ENCODE assay signal across 1 cellular context in genomic region chr17:4834621-4835020, GRCh38.
TF ChIP-seq lines count a peak whose summit lies in the region.

No MANE protein-coding gene starts in this region.

TF ChIP-seq in SK-N-SH treated with all-trans-retinoic acid at 6 μM for 48 hours, 23 proteins besides CTCF, POLR2A, EP300 and RAD21 (continued from another document):
- no peak for TF ChIP-seq CREB5 (CRISPR knock-in tag; IDR thresholded peaks at IDR 0.05; ENCODE audit: low read depth)
- TF ChIP-seq ZC3H10 (CRISPR knock-in tag; IDR thresholded peaks at IDR 0.05) = no peak
- TF ChIP-seq OSR1 (CRISPR knock-in tag; IDR thresholded peaks at IDR 0.05) = no peak
- TF ChIP-seq, protein P1, sequence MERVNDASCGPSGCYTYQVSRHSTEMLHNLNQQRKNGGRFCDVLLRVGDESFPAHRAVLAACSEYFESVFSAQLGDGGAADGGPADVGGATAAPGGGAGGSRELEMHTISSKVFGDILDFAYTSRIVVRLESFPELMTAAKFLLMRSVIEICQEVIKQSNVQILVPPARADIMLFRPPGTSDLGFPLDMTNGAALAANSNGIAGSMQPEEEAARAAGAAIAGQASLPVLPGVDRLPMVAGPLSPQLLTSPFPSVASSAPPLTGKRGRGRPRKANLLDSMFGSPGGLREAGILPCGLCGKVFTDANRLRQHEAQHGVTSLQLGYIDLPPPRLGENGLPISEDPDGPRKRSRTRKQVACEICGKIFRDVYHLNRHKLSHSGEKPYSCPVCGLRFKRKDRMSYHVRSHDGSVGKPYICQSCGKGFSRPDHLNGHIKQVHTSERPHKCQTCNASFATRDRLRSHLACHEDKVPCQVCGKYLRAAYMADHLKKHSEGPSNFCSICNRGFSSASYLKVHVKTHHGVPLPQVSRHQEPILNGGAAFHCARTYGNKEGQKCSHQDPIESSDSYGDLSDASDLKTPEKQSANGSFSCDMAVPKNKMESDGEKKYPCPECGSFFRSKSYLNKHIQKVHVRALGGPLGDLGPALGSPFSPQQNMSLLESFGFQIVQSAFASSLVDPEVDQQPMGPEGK (CRISPR knock-in tag; IDR thresholded peaks at IDR 0.05; ENCODE audit: borderline replicate concordance) = no peak
- no peak for TF ChIP-seq ESRRG (CRISPR knock-in tag; IDR thresholded peaks at IDR 0.05)
- TF ChIP-seq ISL1 (CRISPR knock-in tag; IDR thresholded peaks at IDR 0.05) = no peak
